10 cellular contexts compared by ENCODE assay signal in the genomic region with DNA sequence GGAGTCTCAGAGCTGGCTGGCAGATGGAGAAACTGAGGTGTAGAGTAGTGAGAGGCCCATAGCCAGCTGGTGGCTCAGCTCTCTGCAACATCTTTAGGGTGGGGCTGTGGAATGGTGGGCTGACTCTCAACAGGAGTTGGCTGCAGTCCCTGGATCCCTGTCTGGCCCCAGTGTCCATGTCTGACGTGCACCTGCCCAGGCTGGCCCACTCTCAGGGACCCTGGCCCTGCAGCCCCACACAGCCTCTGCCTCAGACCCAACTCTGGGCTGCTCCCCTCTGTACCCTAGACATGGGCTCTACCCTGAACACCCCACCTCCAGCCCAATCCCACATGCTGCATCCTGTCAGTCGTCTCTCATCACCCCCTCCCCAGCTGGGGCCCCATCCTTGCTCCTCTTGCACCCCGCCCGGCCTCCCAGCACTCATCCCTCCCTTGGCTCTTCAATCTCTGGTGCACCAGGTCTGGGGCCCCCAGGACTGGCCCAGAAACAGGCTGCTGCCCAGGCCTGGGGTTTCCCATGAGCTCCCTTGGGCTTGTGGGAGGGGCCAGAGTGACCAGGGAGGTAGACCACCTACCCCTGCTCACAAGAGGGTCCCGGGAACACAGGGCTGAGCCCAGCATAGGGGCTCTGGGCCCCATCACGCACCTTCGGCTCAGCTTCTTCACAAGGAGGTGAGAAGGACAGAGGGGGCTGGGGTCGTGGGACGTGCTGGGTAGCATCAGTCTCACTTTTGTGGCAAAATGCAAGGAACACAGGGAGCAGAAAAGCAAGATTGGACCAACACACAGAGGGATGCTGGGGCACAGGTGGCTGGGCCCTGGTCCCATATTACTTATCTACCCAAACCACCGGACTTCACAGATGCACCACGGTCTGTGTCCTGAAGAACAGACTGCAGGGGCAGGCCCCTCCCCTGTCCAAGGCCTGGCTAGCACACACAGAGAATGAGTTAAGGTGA. TPM values are rescaled to one million over a fixed set of nuclear protein-coding genes. Genes with fewer than 3 reads are reported as not detected.
DNase-seq lines count a peak whose midpoint lies in the region; ATAC-seq and TF ChIP-seq lines count a peak whose summit lies in the region.
"Had no signal": no experiment of that assay in that cellular context is flagged by ENCODE, and none has a peak within 500 bp of the region (broad histone marks: within the 10 kb centered on the region; RNA-seq: fewer than 3 reads in every experiment).

No MANE protein-coding gene starts in this region.

- H3K9me3 Mint-ChIP-seq in activated naive CD8-positive, alpha-beta T cell (ENCODE audit: low read depth) = no peaks in the 10 kb centered on the region
- H3K9me3 Mint-ChIP-seq in activated naive CD8-positive, alpha-beta T cell treated with anti-CD3 and anti-CD28 coated beads for 36 hours = no peaks in the 10 kb centered on the region
- H3K9me3 Mint-ChIP-seq in natural killer cell = no peaks in the 10 kb centered on the region

- no peak overlapping the region for H3K27ac Mint-ChIP-seq in activated naive CD8-positive, alpha-beta T cell
- no peak overlapping the region for H3K27ac Mint-ChIP-seq in activated naive CD8-positive, alpha-beta T cell treated with anti-CD3 and anti-CD28 coated beads for 36 hours
- H3K27ac Mint-ChIP-seq in natural killer cell = no peak overlapping the region

- no peaks in the 10 kb centered on the region for H3K27me3 ChIP-seq in esophagus muscularis mucosa
- no peaks in the 10 kb centered on the region for H3K27me3 ChIP-seq in tibial nerve
- no peaks in the 10 kb centered on the region for H3K27me3 ChIP-seq in upper lobe of right lung

- peak overlapping the region; percentile 15 for H3K4me3 Mint-ChIP-seq in activated naive CD8-positive, alpha-beta T cell
- H3K4me3 Mint-ChIP-seq in activated naive CD8-positive, alpha-beta T cell treated with anti-CD3 and anti-CD28 coated beads for 36 hours = no peak overlapping the region
- peak overlapping the region; percentile 53 for H3K4me3 Mint-ChIP-seq in natural killer cell

- H3K36me3 ChIP-seq in esophagus muscularis mucosa (peaks cover 5 to 20% (median 17%) of the 10 kb centered on the region in 4 donors), tibial nerve (peaks cover 0 to 23% (median 0%) of the 10 kb centered on the region in 3 donors), upper lobe of right lung (no peaks in the 10 kb centered on the region)

- H3K9me3 ChIP-seq in esophagus muscularis mucosa = no peaks in the 10 kb centered on the region
- H3K9me3 ChIP-seq in tibial nerve = no peaks in the 10 kb centered on the region
- no peaks in the 10 kb centered on the region for H3K9me3 ChIP-seq in upper lobe of right lung

- H3K4me3 ChIP-seq in esophagus muscularis mucosa (no peak overlapping the region), tibial nerve (peak overlapping the region in 2 of 4 donors; percentile 83 to 84), upper lobe of right lung (no peak overlapping the region)

- TF ChIP-seq CTCF in esophagus muscularis mucosa (IDR thresholded peaks at IDR 0.05) (no peak), natural killer cell (IDR thresholded peaks at IDR 0.05) (no peak), tibial nerve (IDR thresholded peaks at IDR 0.05) (no peak), upper lobe of right lung (IDR thresholded peaks at IDR 0.05) (no peak)

- ATAC-seq in natural killer cell (no peak), upper lobe of right lung (no peak)

- peaks cover 3% of the 10 kb centered on the region for H3K4me1 Mint-ChIP-seq in activated naive CD8-positive, alpha-beta T cell (ENCODE audit: low read depth)
- H3K4me1 Mint-ChIP-seq in activated naive CD8-positive, alpha-beta T cell treated with anti-CD3 and anti-CD28 coated beads for 36 hours = no peaks in the 10 kb centered on the region
- H3K4me1 Mint-ChIP-seq in natural killer cell = peaks cover 0 to 16% of the 10 kb centered on the region in 2 donors

- no peaks in the 10 kb centered on the region for H3K27me3 Mint-ChIP-seq in activated naive CD8-positive, alpha-beta T cell
- H3K27me3 Mint-ChIP-seq in activated naive CD8-positive, alpha-beta T cell treated with anti-CD3 and anti-CD28 coated beads for 36 hours = peaks cover 3% of the 10 kb centered on the region
- H3K27me3 Mint-ChIP-seq in natural killer cell (ENCODE audit: low read depth in 2 of 2) = no peaks in the 10 kb centered on the region

- TF ChIP-seq POLR2A in esophagus muscularis mucosa (IDR thresholded peaks at IDR 0.05; ENCODE audit: low read depth) (no peak), tibial nerve (IDR thresholded peaks at IDR 0.05) (no peak)

- no peak for DNase-seq in activated naive CD8-positive, alpha-beta T cell treated with anti-CD3 and anti-CD28 coated beads for 36 hours
- DNase-seq in esophagus muscularis mucosa (ENCODE audit: extremely low spot score) (no peak), natural killer cell (no peak), tibial nerve (ENCODE audit: low spot score in 2 of 2) (no peak), HuH-7.5 (ENCODE audit: low spot score) (no peak), upper lobe of right lung (no peak)
- no peak for DNase-seq in activated CD4-positive, CD25-positive, alpha-beta regulatory T cell (lab: John Stamatoyannopoulos, UW)
- DNase-seq: activated effector memory CD4-positive, alpha-beta T cell treated with anti-CD3 and anti-CD28 coated beads, Interleukin-2, amount 50 U/mL, for 16 hours; T-helper 1 cell had no signal

- H3K4me1 ChIP-seq in esophagus muscularis mucosa (peaks cover 43 to 50% (median 45%) of the 10 kb centered on the region in 4 donors), tibial nerve (peaks cover 0 to 74% (median 18%) of the 10 kb centered on the region in 4 donors), upper lobe of right lung (peaks cover 10% of the 10 kb centered on the region)

- 80% methylated on average over 11 of the region's 11 CpGs for WGBS in esophagus muscularis mucosa
- WGBS in tibial nerve, 2 donors = 60 to 70% methylated on average over 10 to 11 of the region's 11 CpGs

- H3K27ac ChIP-seq in esophagus muscularis mucosa (replicated peaks in 1 of 4) = peak overlapping the region; percentile 70 to 92 (median 91)
- H3K27ac ChIP-seq in tibial nerve = peak overlapping the region in 3 of 4 donors; percentile 1 to 93 (median 6)
- H3K27ac ChIP-seq in upper lobe of right lung = no peak overlapping the region

- TF ChIP-seq EP300 in esophagus muscularis mucosa (IDR thresholded peaks at IDR 0.05) (no peak), tibial nerve (IDR thresholded peaks at IDR 0.05) (no peak)

- no peaks in the 10 kb centered on the region for H3K36me3 Mint-ChIP-seq in activated naive CD8-positive, alpha-beta T cell
- H3K36me3 Mint-ChIP-seq in activated naive CD8-positive, alpha-beta T cell treated with anti-CD3 and anti-CD28 coated beads for 36 hours = no peaks in the 10 kb centered on the region
- no peaks in the 10 kb centered on the region for H3K36me3 Mint-ChIP-seq in natural killer cell

- intact Hi-C loops in esophagus muscularis mucosa (cut with DNase I) = no loop called here
- intact Hi-C loops in natural killer cell (cut with micrococcal nuclease) = no loop called here
- intact Hi-C loops in upper lobe of right lung (cut with DNase I) = no loop called here

RNA-seq across cellular contexts. Expression of a gene that starts 31.5 kb away (rescaled TPM):
- 1 to 10 TPM; 1.1 to 1.6 TPM for total RNA-seq in activated naive CD8-positive, alpha-beta T cell treated with anti-CD3 and anti-CD28 coated beads for 36 hours
- total RNA-seq in esophagus muscularis mucosa (10 to 100 TPM; 31.1 to 55.8 (median 44.6) TPM), natural killer cell (10 to 100 TPM; 37.8 to 62.0 (median 38.7) TPM), tibial nerve (10 to 100 TPM; 47.5 to 98.3 (median 80.6) TPM), upper lobe of right lung (25.4 TPM)

RNA-seq across cellular contexts. Expression of a gene that starts 35.8 kb away (rescaled TPM):
- total RNA-seq in activated naive CD8-positive, alpha-beta T cell treated with anti-CD3 and anti-CD28 coated beads for 36 hours = 10 to 100 TPM; 16.5 to 21.5 TPM
- total RNA-seq in esophagus muscularis mucosa = 10 to 100 TPM; 37.1 to 44.4 (median 42.3) TPM
- 10 to 100 TPM; 33.3 to 53.0 (median 46.2) TPM for total RNA-seq in natural killer cell
- 10 to 100 TPM; 31.7 to 56.7 (median 39.0) TPM for total RNA-seq in tibial nerve
- total RNA-seq in upper lobe of right lung = 37.8 TPM

RNA-seq across cellular contexts. Expression of a gene that starts 43.5 kb away (rescaled TPM):
- total RNA-seq in activated naive CD8-positive, alpha-beta T cell treated with anti-CD3 and anti-CD28 coated beads for 36 hours = 10 to 100 TPM; 20.3 to 20.9 TPM
- total RNA-seq in esophagus muscularis mucosa = 10 to 100 TPM; 12.9 to 27.2 (median 23.9) TPM
- 10 to 100 TPM; 23.5 to 37.3 (median 24.4) TPM for total RNA-seq in natural killer cell
- 10 to 100 TPM; 34.8 to 40.6 (median 37.8) TPM for total RNA-seq in tibial nerve
- 40.7 TPM for total RNA-seq in upper lobe of right lung

RNA-seq across cellular contexts. Expression of a gene that starts 43.6 kb away (rescaled TPM):
- 10 to 100 TPM; 76.1 to 79.6 TPM for total RNA-seq in activated naive CD8-positive, alpha-beta T cell treated with anti-CD3 and anti-CD28 coated beads for 36 hours
- 100 to 1,000 TPM; 141 to 231 (median 196) TPM for total RNA-seq in esophagus muscularis mucosa
- total RNA-seq in natural killer cell = 10 to 100 TPM; 37.5 to 56.2 (median 38.2) TPM
- 100 to 1,000 TPM; 212 to 306 (median 240) TPM for total RNA-seq in tibial nerve
- total RNA-seq in upper lobe of right lung = 175 TPM

Comparison
In these comparisons a context has a peak if more than half of its experiments do, and no peak if none do; other contexts are left out.
1. RNA of a gene that starts 31.5 kb away (total RNA-seq): 47.5 to 98.3 TPM in tibial nerve, 31.1 to 55.8 TPM in esophagus muscularis mucosa, 37.8 to 62.0 TPM in natural killer cell and 25.4 TPM in upper lobe of right lung (single experiment); 1.1 to 1.6 TPM in activated naive CD8-positive, alpha-beta T cell treated with anti-CD3 and anti-CD28 coated beads for 36 hours; every median in the first group is over 10 times any median in the second.